In the genomic region with DNA sequence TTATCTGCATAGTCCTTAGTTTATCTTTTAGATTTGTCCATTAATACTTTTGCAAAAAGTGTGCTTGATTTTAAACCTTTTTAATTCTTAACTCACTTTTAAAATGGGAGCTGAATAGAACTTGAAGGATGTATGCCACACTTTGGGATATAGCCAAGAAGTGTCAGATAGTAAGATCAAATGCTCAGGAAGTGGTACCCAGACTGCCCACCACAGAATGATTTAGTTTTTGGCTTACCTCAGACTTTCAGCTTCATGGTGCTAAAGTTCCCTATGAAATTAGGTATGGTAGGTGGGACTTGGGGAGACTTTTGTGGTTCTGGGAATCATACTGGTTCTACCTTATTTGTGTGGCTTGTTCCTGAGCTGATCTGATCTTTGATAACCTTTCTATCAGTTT, we compare ENCODE assay signal across 26 cellular contexts.
"Had no signal": no experiment of that assay in that cellular context is flagged by ENCODE, and none has a peak within 500 bp of the region (broad histone marks: within the 10 kb centered on the region; RNA-seq: fewer than 3 reads in every experiment).

No MANE protein-coding gene starts in this region.

- H3K36me3 ChIP-seq: gastrocnemius medialis, left ventricle myocardium inferior, lower lobe of right lung, ovary, sigmoid colon, tibial artery had no signal

- H2AFZ ChIP-seq: hepatocyte had no signal

- H3K4me1 ChIP-seq: testis had no signal

- DNase-seq: dorsolateral prefrontal cortex; effector CD4-positive, alpha-beta T cell; foreskin fibroblast; gastrocnemius medialis; head of caudate nucleus; kidney; left cardiac atrium; left ventricle myocardium inferior; lower lobe of right lung; naive thymus-derived CD8-positive, alpha-beta T cell; occipital lobe; ovary; posterior cingulate gyrus; psoas muscle; sigmoid colon; stimulated activated CD4-positive, alpha-beta T cell treated with anti-CD3 and anti-CD28 coated beads, Interleukin-4, amount 100 ng/mL, for 4 hours; stimulated activated naive CD8-positive, alpha-beta T cell treated with anti-CD3 and anti-CD28 coated beads, Interleukin-15, Interleukin-2, amounts not matched to agents 100 U/mL and 50 U/mL, for 24 hours; substantia nigra; testis; tibial artery had no signal

- H3K4me2 ChIP-seq: hepatocyte had no signal

- H3K27me3 ChIP-seq: dorsolateral prefrontal cortex, gastrocnemius medialis, hepatocyte, ovary, sigmoid colon, testis, tibial artery had no signal

- FAIRE-seq: colon, kidney had no signal

- ATAC-seq: esophagus mucosa; gastrocnemius medialis; left cardiac atrium; lower lobe of right lung; naive thymus-derived CD8-positive, alpha-beta T cell; psoas muscle; right cardiac atrium; stimulated activated memory B cell treated with anti-CD40 and anti-IgM and Interleukin-4, amounts not matched to agents 10 μg/mL and 1 μg/mL and 100 μg/mL, for 72 hours; stimulated activated naive CD8-positive, alpha-beta T cell treated with anti-CD3 and anti-CD28 coated beads, Interleukin-15, Interleukin-2, amounts not matched to agents 100 U/mL and 50 U/mL, for 24 hours had no signal

- H3K4me3 ChIP-seq: dorsolateral prefrontal cortex, gastrocnemius medialis, hepatocyte, left ventricle myocardium inferior, lower lobe of right lung, ovary, psoas muscle, sigmoid colon, testis, tibial artery had no signal

- H3K27ac ChIP-seq: dorsolateral prefrontal cortex, epithelial cell of prostate, gastrocnemius medialis, hepatocyte, left ventricle myocardium inferior, lower lobe of right lung, ovary, psoas muscle, sigmoid colon, testis, tibial artery had no signal

- H3K9me3 ChIP-seq: gastrocnemius medialis, left ventricle myocardium inferior, lower lobe of right lung, ovary, psoas muscle, sigmoid colon, testis, tibial artery had no signal
